ENCODE assay signal across 8 cellular contexts in the genomic region with DNA sequence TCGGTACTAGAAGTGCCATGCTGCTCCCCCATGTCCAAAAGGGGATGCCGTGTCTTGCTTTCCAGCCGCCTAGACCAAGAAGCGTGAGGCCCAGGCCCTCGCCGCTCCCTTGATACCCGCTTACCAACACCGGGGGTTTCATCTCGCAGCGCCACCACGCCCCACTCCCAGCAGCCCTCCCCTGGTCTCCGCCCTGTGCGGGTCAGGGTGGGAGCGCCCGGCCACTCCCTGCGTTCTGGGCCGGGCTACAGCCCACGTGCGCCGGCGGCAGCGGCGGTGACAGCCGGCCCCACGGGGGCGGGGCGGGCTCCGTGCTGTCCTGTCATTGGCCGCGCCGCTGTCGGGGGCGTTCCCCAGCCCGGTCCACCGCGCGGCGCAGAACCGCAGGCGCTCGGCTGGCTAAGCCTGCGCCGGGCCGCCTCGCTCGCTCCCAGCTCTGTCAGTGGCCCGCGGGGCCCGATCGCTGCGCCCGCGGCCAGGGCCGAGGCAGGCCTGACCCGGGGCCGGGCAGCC. TPM values are rescaled to one million over a fixed set of nuclear protein-coding genes. Genes with fewer than 3 reads are reported as not detected.
DNase-seq lines count a peak whose midpoint lies in the region; ATAC-seq, FAIRE-seq and TF ChIP-seq lines count a peak whose summit lies in the region.

A gene with protein sequence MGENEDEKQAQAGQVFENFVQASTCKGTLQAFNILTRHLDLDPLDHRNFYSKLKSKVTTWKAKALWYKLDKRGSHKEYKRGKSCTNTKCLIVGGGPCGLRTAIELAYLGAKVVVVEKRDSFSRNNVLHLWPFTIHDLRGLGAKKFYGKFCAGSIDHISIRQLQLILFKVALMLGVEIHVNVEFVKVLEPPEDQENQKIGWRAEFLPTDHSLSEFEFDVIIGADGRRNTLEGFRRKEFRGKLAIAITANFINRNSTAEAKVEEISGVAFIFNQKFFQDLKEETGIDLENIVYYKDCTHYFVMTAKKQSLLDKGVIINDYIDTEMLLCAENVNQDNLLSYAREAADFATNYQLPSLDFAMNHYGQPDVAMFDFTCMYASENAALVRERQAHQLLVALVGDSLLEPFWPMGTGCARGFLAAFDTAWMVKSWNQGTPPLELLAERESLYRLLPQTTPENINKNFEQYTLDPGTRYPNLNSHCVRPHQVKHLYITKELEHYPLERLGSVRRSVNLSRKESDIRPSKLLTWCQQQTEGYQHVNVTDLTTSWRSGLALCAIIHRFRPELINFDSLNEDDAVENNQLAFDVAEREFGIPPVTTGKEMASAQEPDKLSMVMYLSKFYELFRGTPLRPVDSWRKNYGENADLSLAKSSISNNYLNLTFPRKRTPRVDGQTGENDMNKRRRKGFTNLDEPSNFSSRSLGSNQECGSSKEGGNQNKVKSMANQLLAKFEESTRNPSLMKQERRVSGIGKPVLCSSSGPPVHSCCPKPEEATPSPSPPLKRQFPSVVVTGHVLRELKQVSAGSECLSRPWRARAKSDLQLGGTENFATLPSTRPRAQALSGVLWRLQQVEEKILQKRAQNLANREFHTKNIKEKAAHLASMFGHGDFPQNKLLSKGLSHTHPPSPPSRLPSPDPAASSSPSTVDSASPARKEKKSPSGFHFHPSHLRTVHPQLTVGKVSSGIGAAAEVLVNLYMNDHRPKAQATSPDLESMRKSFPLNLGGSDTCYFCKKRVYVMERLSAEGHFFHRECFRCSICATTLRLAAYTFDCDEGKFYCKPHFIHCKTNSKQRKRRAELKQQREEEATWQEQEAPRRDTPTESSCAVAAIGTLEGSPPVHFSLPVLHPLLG (plus strand): TSS at position 390 of the 513 bp plus-strand sequence. CDS start 51,566 bp downstream, outside the sequence.

- H2BK120ac ChIP-seq in H1 (replicated peaks; ENCODE audit: low read depth, low read length) (no peak within 1 kb of the TSS), mesendoderm (ENCODE audit: low read depth, low read length) (no peak within 1 kb of the TSS)

- H3K18ac ChIP-seq in H1 (ENCODE audit: extremely low read depth, low read length) (peak within 1 kb of the TSS; percentile 83; the same call in 1 of the 2 replicates), mesendoderm (ENCODE audit: low read length) (no peak within 1 kb of the TSS)

- WGBS in H1 (ENCODE audit: extremely low coverage in 1 of 2, insufficient coverage in 1 of 2, insufficient read length in 1 of 2, insufficient replicate concordance in 2 of 2, low coverage in 1 of 2, low lambda C conversion rate in 2 of 2, missing lambda C conversion rate in 1 of 2), 2 experiments: 3% methylated on average over 35 of the region's 56 CpGs; no CpG with 5 or more reads in 1 of the 2 experiments
- WGBS in mesendoderm (ENCODE audit: extremely low coverage, insufficient coverage, low lambda C conversion rate): no CpG with 5 or more reads among the region's 56 CpGs

- peak; percentile 97 for ATAC-seq in CD4-positive, alpha-beta T cell (ENCODE audit: poor library complexity)
- ATAC-seq in GM19468 (IDR thresholded peaks at IDR 0.05; ENCODE audit: extremely low read depth, unreplicated experiment): peak; percentile 99
- peak; percentile 96 for ATAC-seq in activated CD8-positive, alpha-beta memory T cell treated with anti-CD3 and anti-CD28 coated beads, Interleukin-2, amount 10 ng/mL, durations not matched to agents 7 days and 5 days

- POLR2A ChIA-PET in CD4-positive, alpha-beta T cell (lab: Charles Lee): interaction anchor here (0.7 to 3.1 kb wide), 5 partner anchors 23 to 125 kb away, joined by 3 to 13 read pairs (median 4); no protein-coding TSS in a partner anchor
- POLR2A ChIA-PET in H1 (lab: Charles Lee; ENCODE audit: partially characterized antibody): interaction anchor here (1.6 kb wide), 1 partner anchor 63 kb away, joined by 3 read pairs; no protein-coding TSS in a partner anchor

- H2BK15ac ChIP-seq in H1 (ENCODE audit: low read length) (peak within 1 kb of the TSS; percentile 75; the same call in 1 of the 2 replicates), mesendoderm (replicated peaks; ENCODE audit: low read depth) (no peak within 1 kb of the TSS)

- H4K5ac ChIP-seq in H1 (ENCODE audit: insufficient read length, low read depth, low read length) (no peak within 1 kb of the TSS), mesendoderm (ENCODE audit: low read length) (no peak within 1 kb of the TSS)

- H3K4me1 Mint-ChIP-seq in CD4-positive, alpha-beta T cell (ENCODE audit: low read depth): peaks cover 22% of the 10 kb centered on the region
- peaks cover 50% of the 10 kb centered on the region for H3K4me1 Mint-ChIP-seq in activated CD8-positive, alpha-beta memory T cell treated with anti-CD3 and anti-CD28 coated beads, Interleukin-2, amount 10 ng/mL, durations not matched to agents 7 days and 5 days

- H3K56ac ChIP-seq in H1 (replicated peaks; ENCODE audit: insufficient read length, low read depth, low read length): no peak within 1 kb of the TSS
- peak within 1 kb of the TSS; percentile 84 for H3K56ac ChIP-seq in mesendoderm (ENCODE audit: low read length)

- H3K9me3 Mint-ChIP-seq in CD4-positive, alpha-beta T cell: no peaks in the 10 kb centered on the region
- no peaks in the 10 kb centered on the region for H3K9me3 Mint-ChIP-seq in activated CD8-positive, alpha-beta memory T cell treated with anti-CD3 and anti-CD28 coated beads, Interleukin-2, amount 10 ng/mL, durations not matched to agents 7 days and 5 days (ENCODE audit: low read depth)

- H3K36me3 Mint-ChIP-seq in CD4-positive, alpha-beta T cell (ENCODE audit: low read depth): no peaks in the 10 kb centered on the region
- H3K36me3 Mint-ChIP-seq in activated CD8-positive, alpha-beta memory T cell treated with anti-CD3 and anti-CD28 coated beads, Interleukin-2, amount 10 ng/mL, durations not matched to agents 7 days and 5 days: peaks cover 4% of the 10 kb centered on the region

- no peak for TF ChIP-seq CTCF in CD4-positive, alpha-beta T cell (IDR thresholded peaks at IDR 0.05)
- TF ChIP-seq CTCF in H1 (IDR thresholded peaks at IDR 0.05; ENCODE audit: control extremely low read depth in 1 of 3, insufficient read depth in 1 of 3, low read depth in 1 of 3, low read length in 3 of 3): no peak

- H3K4me2 ChIP-seq in H1 (ENCODE audit: insufficient read depth in 1 of 2, low read depth in 2 of 2, low read length in 2 of 2) (peak within 1 kb of the TSS; percentile 72 to 99), mesendoderm (ENCODE audit: low read length) (peak within 1 kb of the TSS; percentile 95)

- no peak within 1 kb of the TSS for H3K4ac ChIP-seq in H1 (replicated peaks; ENCODE audit: insufficient read length, low read depth, low read length)
- H3K4ac ChIP-seq in mesendoderm (ENCODE audit: low read depth, low read length): no peak within 1 kb of the TSS

- no peak within 1 kb of the TSS for H2BK20ac ChIP-seq in H1 (ENCODE audit: low read length)

- H3K9me3 ChIP-seq in CD4-positive, alpha-beta T cell (ENCODE audit: control insufficient read depth, low read length): no peaks in the 10 kb centered on the region
- H3K9me3 ChIP-seq in H1 (ENCODE audit: insufficient read depth in 2 of 2, low read depth in 1 of 2, low read length in 1 of 2): no peaks in the 10 kb centered on the region

- H3K79me2 ChIP-seq in H1 (ENCODE audit: control insufficient read depth in 1 of 2, insufficient read depth in 2 of 2, low read length in 2 of 2) (no peaks in the 10 kb centered on the region), mesendoderm (ENCODE audit: control insufficient read depth, insufficient read depth, low read length) (no peaks in the 10 kb centered on the region)

- H3K14ac ChIP-seq in H1 (ENCODE audit: insufficient read length): no peak within 1 kb of the TSS

- H4K8ac ChIP-seq in H1 (ENCODE audit: extremely low read depth, insufficient read depth, low read length) (no peak within 1 kb of the TSS; the same call in 1 of the 2 replicates), mesendoderm (ENCODE audit: low read depth, low read length) (no peak within 1 kb of the TSS)

- peak within 1 kb of the TSS; percentile 12 for H3K27ac Mint-ChIP-seq in CD4-positive, alpha-beta T cell
- H3K27ac Mint-ChIP-seq in activated CD8-positive, alpha-beta memory T cell treated with anti-CD3 and anti-CD28 coated beads, Interleukin-2, amount 10 ng/mL, durations not matched to agents 7 days and 5 days: peak within 1 kb of the TSS; percentile 90

- H4K20me1 ChIP-seq in H1 (replicated peaks in 1 of 2; ENCODE audit: control insufficient read depth in 1 of 2, insufficient read depth in 2 of 2, low read length in 2 of 2): peaks cover 0 to 1% of the 10 kb centered on the region in 2 experiments

- FAIRE-seq in H1 (lab: Jason Lieb, UNC): no peak

- H2AFZ ChIP-seq in H1 (ENCODE audit: low read length): peak within 1 kb of the TSS; percentile 85

- CTCF ChIA-PET in CD4-positive, alpha-beta T cell (lab: Charles Lee): interaction anchor here (1.0 kb wide), 1 partner anchor 126 kb away, joined by 3 read pairs; no protein-coding TSS in a partner anchor
- CTCF ChIA-PET in activated CD8-positive, alpha-beta memory T cell treated with anti-CD3 and anti-CD28 coated beads, Interleukin-2, amount 10 ng/mL, durations not matched to agents 7 days and 5 days (lab: Charles Lee): interaction anchor here (0.7 to 4.1 kb wide), 8 partner anchors 10 to 172 kb away, joined by 3 to 18 read pairs (median 4); no protein-coding TSS in a partner anchor
- CTCF ChIA-PET in H1 (lab: Charles Lee; ENCODE audit: partially characterized antibody): interaction anchor here (0.9 to 3.2 kb wide), 11 partner anchors 9 to 171 kb away, joined by 3 to 14 read pairs (median 5); no protein-coding TSS in a partner anchor

- H3K4me3 ChIP-seq in H1 (ENCODE audit: extremely low read depth in 1 of 4, insufficient read depth in 2 of 4, low read depth in 3 of 4, low read length in 4 of 4) (peak within 1 kb of the TSS; percentile 36 to 71 (median 50)), mesendoderm (ENCODE audit: low read length) (peak within 1 kb of the TSS; percentile 61)

- H3K79me1 ChIP-seq in H1 (ENCODE audit: low read depth, low read length): no peaks in the 10 kb centered on the region
- H3K79me1 ChIP-seq in mesendoderm (ENCODE audit: low read length): no peaks in the 10 kb centered on the region

- H3K23ac ChIP-seq in H1 (ENCODE audit: insufficient read length) (no peak within 1 kb of the TSS), mesendoderm (ENCODE audit: low read length) (no peak within 1 kb of the TSS)

- intact Hi-C loops in CD4-positive, alpha-beta T cell (cut with DNase I, micrococcal nuclease): loop anchor here (1.0 to 10.0 kb wide), 5 partner anchors 23 to 1555 kb away; a partner anchor contains a TSS

- no peak within 1 kb of the TSS for H3K27ac ChIP-seq in CD4-positive, alpha-beta T cell (ENCODE audit: low read depth, low read length)
- no peak within 1 kb of the TSS for H3K27ac ChIP-seq in H1 (ENCODE audit: low read depth, low read length)
- no peak within 1 kb of the TSS for H3K27ac ChIP-seq in mesendoderm (ENCODE audit: low read depth, low read length)

- no peaks in the 10 kb centered on the region for H3K27me3 Mint-ChIP-seq in CD4-positive, alpha-beta T cell
- no peaks in the 10 kb centered on the region for H3K27me3 Mint-ChIP-seq in activated CD8-positive, alpha-beta memory T cell treated with anti-CD3 and anti-CD28 coated beads, Interleukin-2, amount 10 ng/mL, durations not matched to agents 7 days and 5 days

- DNase-seq in CD4-positive, alpha-beta T cell: peak; percentile 53 to 84 (median 70)
- DNase-seq in HPDE6-E6E7 (ENCODE audit: extremely low spot score): peak; percentile 94
- DNase-seq in NOMO-1 (lab: John Stamatoyannopoulos, UW; ENCODE audit: unreplicated experiment in 2 of 2): peak; percentile 83 to 95
- DNase-seq in activated CD8-positive, alpha-beta memory T cell treated with anti-CD3 and anti-CD28 coated beads, Interleukin-2, amount 10 ng/mL, durations not matched to agents 7 days and 5 days: peak; percentile 90
- peak; percentile 61 to 87 for DNase-seq in H1 (ENCODE audit: low read depth in 1 of 2, low spot score in 2 of 2)
- peak; percentile 90 for DNase-seq in mesendoderm
- peak; percentile 77 for DNase-seq in stimulated activated CD8-positive, alpha-beta memory T cell treated with anti-CD3 and anti-CD28 coated beads, Interleukin-12 subunit alpha, Interleukin-12 subunit beta, amount 100 ng/mL, for 4 hours (ENCODE audit: low read depth)

- H3K4me1 ChIP-seq in H1 (replicated peaks in 1 of 4; ENCODE audit: control insufficient read depth in 3 of 4, insufficient read depth in 4 of 4, low read length in 3 of 4) (peaks cover 0 to 10% (median 4%) of the 10 kb centered on the region in 4 experiments; a peak in 5 of 7 replicates), mesendoderm (ENCODE audit: control insufficient read depth, low read depth, low read length) (peaks cover 4% of the 10 kb centered on the region)

- H4K91ac ChIP-seq in H1 (replicated peaks; ENCODE audit: insufficient read length, low read length): no peak within 1 kb of the TSS

- H3K4me3 Mint-ChIP-seq in CD4-positive, alpha-beta T cell: peak within 1 kb of the TSS; percentile 85
- peak within 1 kb of the TSS; percentile 80 for H3K4me3 Mint-ChIP-seq in activated CD8-positive, alpha-beta memory T cell treated with anti-CD3 and anti-CD28 coated beads, Interleukin-2, amount 10 ng/mL, durations not matched to agents 7 days and 5 days

- H2AK5ac ChIP-seq in H1 (ENCODE audit: low read depth, low read length) (no peak within 1 kb of the TSS), mesendoderm (ENCODE audit: low read length) (no peak within 1 kb of the TSS)

- TF ChIP-seq POLR2A in H1 (IDR thresholded peaks at IDR 0.05; ENCODE audit: control extremely low read depth in 1 of 2, low read depth in 2 of 2, low read length in 2 of 2): no peak

- no peak within 1 kb of the TSS; the same call in 1 of the 2 replicates for H2BK5ac ChIP-seq in H1 (ENCODE audit: low read depth, low read length)
- H2BK5ac ChIP-seq in mesendoderm (ENCODE audit: low read length): no peak within 1 kb of the TSS

- peaks cover 12% of the 10 kb centered on the region for H3K23me2 ChIP-seq in H1 (ENCODE audit: low read depth, low read length)

- no peak for TF ChIP-seq EP300 in H1 (IDR thresholded peaks at IDR 0.05; ENCODE audit: borderline replicate concordance in 1 of 2, low read depth in 2 of 2, low read length in 2 of 2)

- no peaks in the 10 kb centered on the region for H3K27me3 ChIP-seq in CD4-positive, alpha-beta T cell (ENCODE audit: control insufficient read depth, insufficient read depth, low read length)
- H3K27me3 ChIP-seq in H1 (replicated peaks in 1 of 4; ENCODE audit: control insufficient read depth in 3 of 4, extremely low read depth in 1 of 4, insufficient read depth in 3 of 4, low read length in 3 of 4): peaks cover 0 to 35% (median 30%) of the 10 kb centered on the region in 4 experiments; a peak in 5 of 7 replicates
- H3K27me3 ChIP-seq in mesendoderm (ENCODE audit: insufficient read depth, low read length, poor library complexity): no peaks in the 10 kb centered on the region

- 0 out of 2 replicates have a peak within 1 kb of the TSS, but pooled peaks have one; percentile 60 for H2BK12ac ChIP-seq in H1 (ENCODE audit: low read depth, low read length)

- H3K36me3 ChIP-seq in H1 (ENCODE audit: control insufficient read depth in 2 of 4, insufficient read depth in 4 of 4, low read length in 3 of 4) (no peaks in the 10 kb centered on the region), mesendoderm (ENCODE audit: control insufficient read depth, insufficient read depth, low read length) (no peaks in the 10 kb centered on the region)

- H3K9ac ChIP-seq in H1 (replicated peaks in 1 of 4; ENCODE audit: extremely low read depth in 1 of 4, low read depth in 3 of 4, low read length in 3 of 4) (no peak within 1 kb of the TSS), mesendoderm (ENCODE audit: low read length) (peak within 1 kb of the TSS; percentile 68)

- no peak for TF ChIP-seq RAD21 in H1 (IDR thresholded peaks at IDR 0.05 in 1 of 2, conservative IDR thresholded peaks at IDR 0.05 in 1 of 2; ENCODE audit: low read depth in 2 of 2, low read length in 2 of 2)

RNA-seq across cellular contexts. Expression of the gene that starts here (rescaled TPM):
- 10 to 100 TPM; 12.8 to 14.1 TPM for total RNA-seq in CD4-positive, alpha-beta T cell
- 100 to 1,000 TPM; 120 to 168 TPM for total RNA-seq in activated CD8-positive, alpha-beta memory T cell treated with anti-CD3 and anti-CD28 coated beads, Interleukin-2, amount 10 ng/mL, durations not matched to agents 7 days and 5 days
- total RNA-seq in H1 (2021; fragmentation: NEBNext Ultra II Directional; extraction: Animal tissue kit (Norgen Biotek cat#: 25700)): 4.1 and 4.2 TPM in 2 replicates
- 1.3 and 1.6 TPM in 2 replicates for polyA plus RNA-seq in H1 (2011; rRNA removed)
- polyA plus RNA-seq in H1 (2011; cell fraction: cytosol; rRNA removed): 1.7 TPM
- 3.0 TPM for polyA plus RNA-seq in H1 (2011; cell fraction: nucleus; rRNA removed)
- 1.4 to 2.5 TPM (median 1.6 TPM) in 4 replicates for polyA plus RNA-seq in H1 (2012, experiment 1 of 2)
- 5.1 TPM for polyA plus RNA-seq in H1 (2012, experiment 2 of 2)
- 0.67 TPM for polyA plus RNA-seq in H1 (2013, experiment 1 of 2)
- polyA plus RNA-seq in H1 (2013, experiment 2 of 2): 0.79 TPM
- polyA minus RNA-seq in H1 (2011; rRNA and poly(A)+ RNA removed): 3.9 and 4.4 TPM in 2 replicates
- polyA minus RNA-seq in H1 (2011; cell fraction: cytosol; rRNA and poly(A)+ RNA removed): 3.2 TPM
- 6.5 TPM for polyA minus RNA-seq in H1 (2011; cell fraction: nucleus; rRNA and poly(A)+ RNA removed)
- 6.5 TPM for polyA plus RNA-seq in mesendoderm (2013, experiment 1 of 2)
- polyA plus RNA-seq in mesendoderm (2013, experiment 2 of 2): 7.2 TPM

Comparison
In these comparisons a context has a peak if more than half of its experiments do, and no peak if none do; other contexts are left out.
1. RNA of the gene that starts here (total RNA-seq): 120 to 168 TPM in activated CD8-positive, alpha-beta memory T cell treated with anti-CD3 and anti-CD28 coated beads, Interleukin-2, amount 10 ng/mL, durations not matched to agents 7 days and 5 days; 12.8 to 14.1 TPM in CD4-positive, alpha-beta T cell and 4.1 to 4.2 TPM in H1; every median in the first group is over 4 times any median in the second.
2. Peak in every context shown above with its lines, with median percentiles within 50 percentile points of each other: ATAC-seq and DNase-seq.